ENCODE assay signal across 1 cellular context in the genomic region with DNA sequence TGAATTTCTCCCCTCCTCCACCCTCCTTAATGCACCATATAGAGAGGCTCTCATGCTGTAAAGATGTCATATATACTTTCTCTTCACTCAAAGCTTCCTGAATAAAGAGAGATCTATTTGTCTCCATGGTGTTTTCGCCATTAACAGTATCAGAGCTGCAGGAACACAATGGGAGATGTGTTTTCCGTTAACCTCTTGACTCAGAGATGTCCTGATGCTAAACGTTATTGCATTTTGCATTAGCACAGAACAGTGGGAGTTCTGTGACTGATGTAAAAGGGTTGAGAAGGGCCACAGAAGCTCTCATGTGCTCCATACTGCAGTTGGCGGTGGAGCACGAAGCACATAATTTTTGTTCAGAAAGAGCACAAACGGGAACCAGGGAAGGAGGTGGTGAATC.
TF ChIP-seq lines count a peak whose summit lies in the region.

No MANE protein-coding gene starts in this region.

TF ChIP-seq in neural cell, 6 proteins besides CTCF, POLR2A, EP300 and RAD21 (continued from another document):
- TF ChIP-seq, protein P1, sequence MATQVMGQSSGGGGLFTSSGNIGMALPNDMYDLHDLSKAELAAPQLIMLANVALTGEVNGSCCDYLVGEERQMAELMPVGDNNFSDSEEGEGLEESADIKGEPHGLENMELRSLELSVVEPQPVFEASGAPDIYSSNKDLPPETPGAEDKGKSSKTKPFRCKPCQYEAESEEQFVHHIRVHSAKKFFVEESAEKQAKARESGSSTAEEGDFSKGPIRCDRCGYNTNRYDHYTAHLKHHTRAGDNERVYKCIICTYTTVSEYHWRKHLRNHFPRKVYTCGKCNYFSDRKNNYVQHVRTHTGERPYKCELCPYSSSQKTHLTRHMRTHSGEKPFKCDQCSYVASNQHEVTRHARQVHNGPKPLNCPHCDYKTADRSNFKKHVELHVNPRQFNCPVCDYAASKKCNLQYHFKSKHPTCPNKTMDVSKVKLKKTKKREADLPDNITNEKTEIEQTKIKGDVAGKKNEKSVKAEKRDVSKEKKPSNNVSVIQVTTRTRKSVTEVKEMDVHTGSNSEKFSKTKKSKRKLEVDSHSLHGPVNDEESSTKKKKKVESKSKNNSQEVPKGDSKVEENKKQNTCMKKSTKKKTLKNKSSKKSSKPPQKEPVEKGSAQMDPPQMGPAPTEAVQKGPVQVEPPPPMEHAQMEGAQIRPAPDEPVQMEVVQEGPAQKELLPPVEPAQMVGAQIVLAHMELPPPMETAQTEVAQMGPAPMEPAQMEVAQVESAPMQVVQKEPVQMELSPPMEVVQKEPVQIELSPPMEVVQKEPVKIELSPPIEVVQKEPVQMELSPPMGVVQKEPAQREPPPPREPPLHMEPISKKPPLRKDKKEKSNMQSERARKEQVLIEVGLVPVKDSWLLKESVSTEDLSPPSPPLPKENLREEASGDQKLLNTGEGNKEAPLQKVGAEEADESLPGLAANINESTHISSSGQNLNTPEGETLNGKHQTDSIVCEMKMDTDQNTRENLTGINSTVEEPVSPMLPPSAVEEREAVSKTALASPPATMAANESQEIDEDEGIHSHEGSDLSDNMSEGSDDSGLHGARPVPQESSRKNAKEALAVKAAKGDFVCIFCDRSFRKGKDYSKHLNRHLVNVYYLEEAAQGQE (IDR thresholded peaks at IDR 0.05; ENCODE audit: borderline replicate concordance): peak; percentile 76
- peak; percentile 95 for TF ChIP-seq POLR2AphosphoS5 (IDR thresholded peaks at IDR 0.05)
- TF ChIP-seq EZH2 (IDR thresholded peaks at IDR 0.05; ENCODE audit: borderline replicate concordance, insufficient read depth, low read length, poor library complexity, severe bottlenecking): no peak
TF ChIP-seq in neural cell: peak in this region for 3.
